8 cellular contexts compared by ENCODE assay signal in the genomic region with DNA sequence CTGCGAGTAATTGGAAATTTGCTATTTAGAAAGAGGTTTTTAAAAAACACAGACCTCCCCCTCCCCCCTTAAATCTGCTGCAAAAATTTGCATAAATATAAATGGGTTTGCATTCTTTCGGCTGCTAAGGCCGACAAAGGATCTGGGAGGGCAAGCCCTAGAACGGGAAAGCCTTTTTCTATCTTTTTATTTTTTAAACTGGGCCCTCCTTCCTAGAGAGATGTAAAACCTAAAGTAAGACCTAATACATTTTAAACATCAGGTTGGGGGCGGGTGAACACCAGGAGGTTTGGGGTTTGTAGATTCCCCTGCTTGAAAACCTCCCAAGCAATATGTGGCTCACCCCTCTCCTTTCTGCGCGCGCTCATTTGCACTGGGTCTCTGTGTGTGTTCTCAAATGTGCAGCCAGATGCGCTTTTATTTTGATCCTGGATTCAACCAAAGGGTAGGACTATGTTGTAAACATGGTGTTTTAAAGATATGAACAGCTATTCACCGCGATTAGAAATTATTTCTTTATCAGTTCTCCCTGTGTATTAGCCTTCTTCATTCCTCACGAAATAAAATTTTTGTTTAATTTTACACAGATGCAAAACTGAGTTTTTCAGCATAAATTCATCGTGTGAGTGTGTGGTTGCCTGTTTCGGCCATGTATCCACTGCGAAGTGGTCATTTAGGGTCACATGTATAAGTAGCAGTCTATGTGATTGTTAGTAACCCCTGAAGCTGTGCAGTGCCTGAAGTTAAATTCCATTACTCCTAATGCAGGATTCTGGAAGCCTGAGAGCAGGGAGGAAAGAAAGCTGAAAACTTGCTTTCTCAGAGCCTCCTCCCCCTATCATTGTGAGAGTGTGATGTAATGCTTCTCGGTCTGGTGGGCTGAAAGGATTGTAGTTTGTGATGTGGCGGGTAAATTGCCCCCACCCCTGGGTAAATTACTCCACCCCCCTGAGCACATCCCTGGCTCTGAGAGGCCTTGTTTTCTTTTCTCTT. TPM values are rescaled to one million over a fixed set of nuclear protein-coding genes. Genes with fewer than 3 reads are reported as not detected.
DNase-seq lines count a peak whose midpoint lies in the region; ATAC-seq, FAIRE-seq and TF ChIP-seq lines count a peak whose summit lies in the region.

No MANE protein-coding gene starts in this region.

- H3K27ac ChIP-seq in VCaP (peak overlapping the region; percentile 92), mesodermal cell (ENCODE audit: low read depth, low read length, severe bottlenecking) (peak overlapping the region; percentile 97), thymus (ENCODE audit: low read depth) (peak overlapping the region; percentile 91)

- H3K9ac ChIP-seq in endocrine pancreas (ENCODE audit: control insufficient read depth, insufficient read depth, low read length), result peak overlapping the region; percentile 65

- DNase-seq in NB4 (ENCODE audit: low read depth) (peak; percentile 75), DMS153 treated with DMSO at 0.1 percent for 48 hours (lab: John Stamatoyannopoulos, UW; ENCODE audit: unreplicated experiment) (no peak)

- H3K36me3 ChIP-seq in endocrine pancreas (ENCODE audit: control insufficient read depth, insufficient read depth, low read length), result no peaks in the 10 kb centered on the region
- no peaks in the 10 kb centered on the region for H3K36me3 ChIP-seq in mesodermal cell (ENCODE audit: control insufficient read depth, insufficient read depth, low read length)
- no peaks in the 10 kb centered on the region for H3K36me3 ChIP-seq in thymus (ENCODE audit: control insufficient read depth, insufficient read depth)

- H3K4me1 ChIP-seq in endocrine pancreas (ENCODE audit: control insufficient read depth, insufficient read depth, low read length), result peaks cover 17% of the 10 kb centered on the region
- peaks cover 40% of the 10 kb centered on the region for H3K4me1 ChIP-seq in mesodermal cell (ENCODE audit: control insufficient read depth, insufficient read depth, low read length, poor library complexity, severe bottlenecking)
- H3K4me1 ChIP-seq in thymus (ENCODE audit: control insufficient read depth, insufficient read depth, low read length), result peaks cover 29% of the 10 kb centered on the region

- H3K9me3 ChIP-seq in endocrine pancreas (ENCODE audit: control insufficient read depth, low read length) (no peaks in the 10 kb centered on the region), mesodermal cell (ENCODE audit: control insufficient read depth, low read length) (no peaks in the 10 kb centered on the region), thymus (ENCODE audit: control insufficient read depth) (no peaks in the 10 kb centered on the region)

- TF ChIP-seq CTCF in NB4 (IDR thresholded peaks at IDR 0.05; ENCODE audit: low read depth, low read length) (no peak), VCaP (conservative IDR thresholded peaks at IDR 0.05) (no peak)

- peak overlapping the region; percentile 99 for H3K4me3 ChIP-seq in NB4 (ENCODE audit: low read depth, low read length)
- H3K4me3 ChIP-seq in endocrine pancreas (ENCODE audit: control insufficient read depth, insufficient read depth, low read length), result peak overlapping the region; percentile 100
- H3K4me3 ChIP-seq in mesodermal cell (ENCODE audit: extremely low read depth, insufficient read depth, low read length, poor library complexity, severe bottlenecking), result peak overlapping the region; percentile 63
- H3K4me3 ChIP-seq in thymus (ENCODE audit: low read length), result peak overlapping the region; percentile 80

- H3K27me3 ChIP-seq in endocrine pancreas (ENCODE audit: control insufficient read depth, insufficient read depth, low read length), result no peaks in the 10 kb centered on the region
- no peaks in the 10 kb centered on the region for H3K27me3 ChIP-seq in thymus (ENCODE audit: control insufficient read depth, insufficient read depth)

- no peak for ATAC-seq in GM21515 (IDR thresholded peaks at IDR 0.05; ENCODE audit: unreplicated experiment)

- no peak for TF ChIP-seq POLR2A in NB4 (IDR thresholded peaks at IDR 0.05; ENCODE audit: extremely low read depth, insufficient read length)

- FAIRE-seq in G401.6 (lab: Jason Lieb, UNC), result peak; percentile 63

- WGBS in mesodermal cell (ENCODE audit: insufficient coverage in 2 of 2), 2 experiments, result 0% methylated on average over 1 of the region's 17 CpGs; no CpG with 5 or more reads in 1 of the 2 experiments
- WGBS in thymus, result 3% methylated on average over 17 of the region's 17 CpGs

RNA-seq across cellular contexts. Expression of a gene that starts 1.0 kb away (rescaled TPM):
- 16.7 TPM for polyA plus RNA-seq in mesodermal cell (2013, experiment 1 of 2)
- 19.4 TPM for polyA plus RNA-seq in mesodermal cell (2013, experiment 2 of 2)
- 13.3 TPM for polyA plus RNA-seq in thymus
